In the genomic region with DNA sequence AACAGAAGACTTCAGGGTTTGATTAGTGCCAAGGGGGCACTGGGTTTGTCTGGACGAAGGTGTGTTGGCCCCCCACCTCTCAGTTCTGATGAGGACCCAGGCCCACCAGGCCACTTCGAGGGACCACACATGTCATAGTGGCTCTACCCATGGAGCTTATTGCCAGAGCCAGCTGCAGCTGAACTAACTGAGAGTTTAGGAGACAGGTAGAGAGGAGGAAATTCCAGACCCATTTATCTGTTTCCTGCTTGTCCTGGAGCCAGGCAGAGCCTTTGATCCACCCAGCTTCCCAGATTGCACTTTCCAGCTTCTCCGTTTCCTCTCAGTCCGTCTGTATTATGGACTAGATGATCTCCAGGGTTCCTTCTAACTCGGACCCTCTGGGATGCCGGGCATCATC, we compare ENCODE assay signal across 12 cellular contexts. TPM values are rescaled to one million over a fixed set of nuclear protein-coding genes. Genes with fewer than 3 reads are reported as not detected.
DNase-seq lines count a peak whose midpoint lies in the region; ATAC-seq and TF ChIP-seq lines count a peak whose summit lies in the region.
"Had no signal": no experiment of that assay in that cellular context is flagged by ENCODE, and none has a peak within 500 bp of the region (broad histone marks: within the 10 kb centered on the region; RNA-seq: fewer than 3 reads in every experiment).

No MANE protein-coding gene starts in this region.

- H3K27me3 ChIP-seq in colonic mucosa = no peaks in the 10 kb centered on the region

- no peak overlapping the region for H3K4me3 ChIP-seq in colonic mucosa

- no peak overlapping the region for H3K9ac ChIP-seq in colonic mucosa (ENCODE audit: low read depth in 2 of 2, low read length in 2 of 2)

- intact Hi-C loops in colonic mucosa (cut with DNase I) = loop anchor here (10.0 kb wide), 1 partner anchor 182 kb away; no protein-coding TSS in a partner anchor
- intact Hi-C loops in posterior cingulate gyrus (cut with DNase I) = no loop called here

- ATAC-seq in GM18519 (IDR thresholded peaks at IDR 0.05; ENCODE audit: low FRiP score, unreplicated experiment) (no peak), HG03280 (IDR thresholded peaks at IDR 0.05; ENCODE audit: unreplicated experiment) (no peak)

- peak; percentile 22 for DNase-seq in NCI-H226
- peak; percentile 49 for DNase-seq in colonic mucosa
- DNase-seq in lung microvascular endothelial cell (ENCODE audit: low read depth in 2 of 2) = peak; percentile 45 to 72
- DNase-seq in NCI-H1436 treated with DMSO at 0.1 percent for 48 hours (lab: John Stamatoyannopoulos, UW) = no peak
- DNase-seq in posterior cingulate gyrus = no peak
- DNase-seq: Caco-2; CD4-positive, CD25-positive, alpha-beta regulatory T cell; DMS153; H7; NCI-H1930 had no signal

- H3K27ac ChIP-seq in colonic mucosa = no peak overlapping the region

- no peaks in the 10 kb centered on the region for H3K36me3 ChIP-seq in colonic mucosa

- H3K9me3 ChIP-seq in colonic mucosa = no peaks in the 10 kb centered on the region
- H3K9me3 ChIP-seq: Caco-2 had no signal

- no peaks in the 10 kb centered on the region for H3K4me1 ChIP-seq in colonic mucosa
- H3K4me1 ChIP-seq: Caco-2 had no signal

- TF ChIP-seq CTCF in colonic mucosa (IDR thresholded peaks at IDR 0.05) = no peak

RNA-seq across cellular contexts. Expression of gene SLC24A1, which starts 20.9 kb away (rescaled TPM):
- total RNA-seq in colonic mucosa (1 to 10 TPM; 5.5 to 7.1 TPM), lung microvascular endothelial cell (12.7 and 23.8 TPM in 2 replicates)

RNA-seq across cellular contexts. Expression of gene INTS14, which starts 31.7 kb away (rescaled TPM):
- total RNA-seq in colonic mucosa (10 to 100 TPM; 37.2 to 41.1 TPM), lung microvascular endothelial cell (24.6 and 29.2 TPM in 2 replicates)

Comparison
In these comparisons a context has a peak if more than half of its experiments do, and no peak if none do; other contexts are left out.
1. DNase-seq: peak in NCI-H226 (single experiment), colonic mucosa (single experiment) and lung microvascular endothelial cell (2 of 2); none in NCI-H1436 treated with DMSO at 0.1 percent for 48 hours (single experiment) and posterior cingulate gyrus (0 of 10).